Comparison of ENCODE assay signal across 23 cellular contexts in genomic region chr10:1612910-1613309, GRCh38.
A peak's percentile ranks its signal among the peaks of the same experiment; 100 is the strongest.
DNase-seq lines count a peak whose midpoint lies in the region; ATAC-seq, FAIRE-seq and TF ChIP-seq lines count a peak whose summit lies in the region.
"Had no signal": no experiment of that assay in that cellular context is flagged by ENCODE, and none has a peak within 500 bp of the region (broad histone marks: within the 10 kb centered on the region; RNA-seq: fewer than 3 reads in every experiment).

No MANE protein-coding gene starts in this region.

- H3K4me1 ChIP-seq in HEK293 (ENCODE audit: control insufficient read depth, insufficient read depth, low read length): no peaks in the 10 kb centered on the region
- H3K4me1 ChIP-seq in GM12878 (ENCODE audit: control insufficient read depth, insufficient read depth, low read length): no peaks in the 10 kb centered on the region; the same call in 1 of the 2 replicates
- H3K4me1 ChIP-seq in neural progenitor cell: peaks cover 39% of the 10 kb centered on the region

- H3K36me3 ChIP-seq in HEK293 (ENCODE audit: control insufficient read depth in 2 of 2, insufficient read depth in 1 of 2, low read length in 2 of 2): no peaks in the 10 kb centered on the region
- H3K36me3 ChIP-seq in GM12878 (ENCODE audit: control insufficient read depth in 2 of 2, insufficient read depth in 2 of 2, low read length in 1 of 2): no peaks in the 10 kb centered on the region
- no peaks in the 10 kb centered on the region for H3K36me3 ChIP-seq in neural progenitor cell
- H3K36me3 ChIP-seq: MG63 had no signal

- 28% methylated on average over 5 of the region's 5 CpGs for WGBS in GM12878 (ENCODE audit: insufficient coverage, insufficient replicate concordance, low lambda C conversion rate, missing lambda C conversion rate)

- no peaks in the 10 kb centered on the region for H3K9me3 Mint-ChIP-seq in neural progenitor cell

- SMC1A ChIA-PET in GM12878 (lab: Charles Lee; ENCODE audit: uncharacterized antibody, unreplicated experiment): interaction anchor here (1.2 to 1.8 kb wide), 3 partner anchors 9 to 187 kb away, joined by 3 to 11 read pairs (median 4); no protein-coding TSS in a partner anchor

- H3K27me3 Mint-ChIP-seq in neural progenitor cell (ENCODE audit: insufficient read depth, low read depth): peaks cover 2% of the 10 kb centered on the region

- peaks cover 17% of the 10 kb centered on the region for H3F3A ChIP-seq in neural progenitor cell (ENCODE audit: low read depth)

- DNase-seq in OCI-M1 (lab: John Stamatoyannopoulos, UW): peak; percentile 71
- no peak for DNase-seq in GM12878 (ENCODE audit: low read depth, low spot score)
- DNase-seq in neural progenitor cell (ENCODE audit: low spot score): no peak
- no peak for DNase-seq in DMS79 (lab: John Stamatoyannopoulos, UW)
- DNase-seq in NCI-H1048 (lab: John Stamatoyannopoulos, UW): no peak
- DNase-seq: DMS79 treated with DMSO at 0.1 percent for 48 hours; Karpas-422; MG63; NCI-H1092; NCI-H1436 treated with DMSO at 0.1 percent for 48 hours; NCI-H2029; NCI-H2171; NCI-H446; NCI-H526 treated with DMSO at 0.1 percent for 48 hours; NK-92 treated with Interleukin-12 subunit alpha and Interleukin-12 subunit beta, amount 100 ng/mL, for 24 hours; Right ventricle myocardium superior had no signal

- no peak for TF ChIP-seq RAD21 in GM12878 (IDR thresholded peaks at IDR 0.05; ENCODE audit: insufficient read depth, low read depth, low read length)

- no peak overlapping the region for H3K9ac ChIP-seq in GM12878 (ENCODE audit: control insufficient read depth, insufficient read depth, low read length)
- no peak overlapping the region for H3K9ac ChIP-seq in neural progenitor cell

- H3K79me2 ChIP-seq in GM12878 (ENCODE audit: control insufficient read depth, insufficient read depth, low read length) (no peaks in the 10 kb centered on the region), neural progenitor cell (ENCODE audit: low read depth) (no peaks in the 10 kb centered on the region)

- intact Hi-C loops in GM12878 (cut with micrococcal nuclease; ENCODE audit: unreplicated experiment): no loop called here

- in situ Hi-C loops in GM12878 (cut with MboI): no loop called here

- RAD21 ChIA-PET in GM12878 (lab: Charles Lee; ENCODE audit: unreplicated experiment): no interaction called here

- no peaks in the 10 kb centered on the region for H3K36me3 Mint-ChIP-seq in neural progenitor cell

- H2AFZ ChIP-seq in GM12878 (ENCODE audit: control insufficient read depth, low read depth, low read length): no peak overlapping the region
- no peak overlapping the region for H2AFZ ChIP-seq in neural progenitor cell (replicated peaks)

- CTCF ChIA-PET in HEK293 (lab: Yijun Ruan, JAX): no interaction called here
- CTCF ChIA-PET in GM12878 (lab: Yijun Ruan, JAX): interaction anchor here (1.1 kb wide), 1 partner anchor 9 kb away, joined by 6 read pairs; no protein-coding TSS in a partner anchor

- no peak overlapping the region for H3K27ac Mint-ChIP-seq in neural progenitor cell

- H3K9me3 ChIP-seq in HEK293 (ENCODE audit: control insufficient read depth, insufficient read depth, low read depth, low read length): no peaks in the 10 kb centered on the region
- no peaks in the 10 kb centered on the region for H3K9me3 ChIP-seq in GM12878 (replicated peaks; ENCODE audit: control insufficient read depth, insufficient read depth, low read length)
- no peaks in the 10 kb centered on the region for H3K9me3 ChIP-seq in neural progenitor cell (ENCODE audit: low read depth)
- H3K9me3 ChIP-seq: MG63 had no signal

- no peak for FAIRE-seq in GM12878 (lab: Jason Lieb, UNC)
- FAIRE-seq: D721Med, G401.6, H1 had no signal

- H4K20me1 ChIP-seq in GM12878 (ENCODE audit: control insufficient read depth, insufficient read depth): no peaks in the 10 kb centered on the region
- no peaks in the 10 kb centered on the region for H4K20me1 ChIP-seq in neural progenitor cell (ENCODE audit: low read depth)

- H3K27me3 ChIP-seq in GM12878 (replicated peaks in 1 of 2; ENCODE audit: control insufficient read depth in 2 of 2, insufficient read depth in 2 of 2, low read length in 1 of 2): no peaks in the 10 kb centered on the region; a peak in 1 of 4 replicates
- no peaks in the 10 kb centered on the region for H3K27me3 ChIP-seq in neural progenitor cell

- BruUV-seq in GM12878 (replicated peaks; lab: Mats Ljungman, UMichigan): no TSS peak

- no peak overlapping the region for H3K4me3 Mint-ChIP-seq in neural progenitor cell

- H3K4me1 Mint-ChIP-seq in neural progenitor cell: peaks cover 59% of the 10 kb centered on the region

- H3K27ac ChIP-seq in HEK293 (ENCODE audit: extremely low read depth, low read depth, low read length): no peak overlapping the region
- no peak overlapping the region for H3K27ac ChIP-seq in GM12878 (ENCODE audit: control insufficient read depth, insufficient read depth)
- H3K27ac ChIP-seq in neural progenitor cell: no peak overlapping the region
- H3K27ac ChIP-seq: C4-2B had no signal

- ATAC-seq in GM12878: no peak
- ATAC-seq in HG03342 (IDR thresholded peaks at IDR 0.05; ENCODE audit: unreplicated experiment): no peak
- no peak for ATAC-seq in GM21423 (IDR thresholded peaks at IDR 0.05; ENCODE audit: unreplicated experiment)

- no peak for TF ChIP-seq POLR2A in GM12878 (IDR thresholded peaks at IDR 0.05; ENCODE audit: low read depth, low read length)

- no peak for TF ChIP-seq EP300 in GM12878 (IDR thresholded peaks at IDR 0.05; ENCODE audit: borderline replicate concordance in 1 of 2, control insufficient read depth in 1 of 2, low read depth in 2 of 2, low read length in 2 of 2)

- POLR2A ChIA-PET in HEK293 (lab: Yijun Ruan, JAX) (no interaction called here), GM12878 (lab: Charles Lee) (no interaction called here)

- H3K4me2 ChIP-seq in GM12878 (ENCODE audit: control insufficient read depth, insufficient read depth) (no peak overlapping the region), neural progenitor cell (peak overlapping the region; percentile 16)

- no peak overlapping the region for H3K4me3 ChIP-seq in HEK293 (ENCODE audit: low read depth, low read length)
- H3K4me3 ChIP-seq in GM12878: no peak overlapping the region
- no peak overlapping the region for H3K4me3 ChIP-seq in neural progenitor cell
- H3K4me3 ChIP-seq: MG63 had no signal

- TF ChIP-seq CTCF in HEK293 (tag by site-specific recombination; IDR thresholded peaks at IDR 0.05) (no peak), GM12878 (IDR thresholded peaks at IDR 0.05 in 2 of 3, conservative IDR thresholded peaks at IDR 0.05 in 1 of 3; ENCODE audit: control insufficient read depth in 2 of 3, extremely low read depth in 1 of 3, insufficient read depth in 1 of 3, low read depth in 3 of 3, low read length in 3 of 3) (no peak), neural progenitor cell (IDR thresholded peaks at IDR 0.05) (no peak)

TF ChIP-seq in HEK293, 187 proteins besides CTCF, POLR2A, EP300 and RAD21:
- TF ChIP-seq ZNF26 (tag by site-specific recombination; IDR thresholded peaks at IDR 0.05): no peak
- TF ChIP-seq ZNF341 (tag by site-specific recombination; IDR thresholded peaks at IDR 0.05; ENCODE audit: low read depth): no peak
- peak; percentile 1; the same call in 1 of the 2 replicates for TF ChIP-seq TCF7L2 (IDR thresholded peaks at IDR 0.05; ENCODE audit: borderline replicate concordance, low read depth, low read length)

TF ChIP-seq in GM12878, 131 proteins besides CTCF, POLR2A, EP300 and RAD21:
- TF ChIP-seq FOXM1 (IDR thresholded peaks at IDR 0.05; ENCODE audit: low read depth, low read length) (no peak), PKNOX1 (IDR thresholded peaks at IDR 0.05) (peak; percentile 38; the same call in 1 of the 2 replicates), TARDBP (IDR thresholded peaks at IDR 0.05; ENCODE audit: borderline replicate concordance) (no peak)
